ENCODE assay signal across 13 cellular contexts in genomic region chr2:121565389-121566250, GRCh38. TPM values are rescaled to one million over a fixed set of nuclear protein-coding genes. Genes with fewer than 3 reads are reported as not detected.
DNase-seq lines count a peak whose midpoint lies in the region; ATAC-seq lines count a peak whose summit lies in the region.
"Had no signal": no experiment of that assay in that cellular context is flagged by ENCODE, and none has a peak within 500 bp of the region (broad histone marks: within the 10 kb centered on the region; RNA-seq: fewer than 3 reads in every experiment).

No MANE protein-coding gene starts in this region.

- DNase-seq in NCI-H526 (lab: John Stamatoyannopoulos, UW) (peak; percentile 18 to 43), NCI-H526 treated with DMSO at 0.1 percent for 48 hours (lab: John Stamatoyannopoulos, UW) (no peak), SJCRH30 (peak; percentile 90 to 97), iris pigment epithelial cell (ENCODE audit: low read depth) (peak; percentile 13), NCI-H1436 (lab: John Stamatoyannopoulos, UW) (no peak)
- no peak for DNase-seq in stimulated activated effector memory CD8-positive, alpha-beta T cell treated with anti-CD3 and anti-CD28 coated beads, Interleukin-12 subunit alpha, Interleukin-12 subunit beta, amount 100 ng/mL, for 72 hours (ENCODE audit: low spot score in 2 of 2)
- DNase-seq: DMS153, H9 had no signal

- H3K9me3 ChIP-seq in SJCRH30 (replicated peaks): no peaks in the 10 kb centered on the region

- H3K36me3 ChIP-seq in SJCRH30: no peaks in the 10 kb centered on the region

- peak overlapping the region; percentile 84 for H3K27ac ChIP-seq in SJCRH30
- H3K27ac ChIP-seq: SK-N-MC, skin epidermis had no signal

- ATAC-seq in stimulated activated effector memory CD8-positive, alpha-beta T cell treated with anti-CD3 and anti-CD28 coated beads, Interleukin-12 subunit alpha, Interleukin-12 subunit beta, amount 100 ng/mL, for 72 hours: no peak
- ATAC-seq in HG02642 (IDR thresholded peaks at IDR 0.05; ENCODE audit: poor library complexity, unreplicated experiment) (no peak), GM18873 (IDR thresholded peaks at IDR 0.05; ENCODE audit: low FRiP score, unreplicated experiment) (no peak)

- H3K4me1 ChIP-seq in SJCRH30: peaks cover 33% of the 10 kb centered on the region

- H3K4me1 Mint-ChIP-seq in stimulated activated effector memory CD8-positive, alpha-beta T cell treated with anti-CD3 and anti-CD28 coated beads, Interleukin-12 subunit alpha, Interleukin-12 subunit beta, amount 100 ng/mL, for 72 hours: peaks cover 74% of the 10 kb centered on the region

- H3K36me3 Mint-ChIP-seq in stimulated activated effector memory CD8-positive, alpha-beta T cell treated with anti-CD3 and anti-CD28 coated beads, Interleukin-12 subunit alpha, Interleukin-12 subunit beta, amount 100 ng/mL, for 72 hours: no peaks in the 10 kb centered on the region

- H3K4me3 Mint-ChIP-seq in stimulated activated effector memory CD8-positive, alpha-beta T cell treated with anti-CD3 and anti-CD28 coated beads, Interleukin-12 subunit alpha, Interleukin-12 subunit beta, amount 100 ng/mL, for 72 hours: no peak overlapping the region
- H3K4me3 Mint-ChIP-seq: H9 had no signal

- H3K27me3 ChIP-seq in SJCRH30: no peaks in the 10 kb centered on the region

- H3K27ac Mint-ChIP-seq in stimulated activated effector memory CD8-positive, alpha-beta T cell treated with anti-CD3 and anti-CD28 coated beads, Interleukin-12 subunit alpha, Interleukin-12 subunit beta, amount 100 ng/mL, for 72 hours: peak overlapping the region; percentile 74

- peak overlapping the region; percentile 12 for H3K4me3 ChIP-seq in SJCRH30
- H3K4me3 ChIP-seq: SK-N-MC, skin epidermis had no signal

- no peaks in the 10 kb centered on the region for H3K9me3 Mint-ChIP-seq in stimulated activated effector memory CD8-positive, alpha-beta T cell treated with anti-CD3 and anti-CD28 coated beads, Interleukin-12 subunit alpha, Interleukin-12 subunit beta, amount 100 ng/mL, for 72 hours

RNA-seq across cellular contexts. Expression of gene RNU4ATAC, which starts 34.9 kb away (rescaled TPM):
- total RNA-seq in SJCRH30 (2014; rRNA removed; shearing (Covaris generic)): under 0.01 TPM in 1 of 2 replicates, not detected in the other
- total RNA-seq: H9, mononuclear cell had no signal

Comparison
In these comparisons a context has a peak if more than half of its experiments do, and no peak if none do; other contexts are left out.
1. DNase-seq: peak in NCI-H526 (2 of 2), SJCRH30 (2 of 2) and iris pigment epithelial cell (single experiment); none in NCI-H526 treated with DMSO at 0.1 percent for 48 hours (single experiment), stimulated activated effector memory CD8-positive, alpha-beta T cell treated with anti-CD3 and anti-CD28 coated beads, Interleukin-12 subunit alpha, Interleukin-12 subunit beta, amount 100 ng/mL, for 72 hours (0 of 2) and NCI-H1436 (single experiment).